3 cellular contexts compared by ENCODE assay signal in the genomic region with DNA sequence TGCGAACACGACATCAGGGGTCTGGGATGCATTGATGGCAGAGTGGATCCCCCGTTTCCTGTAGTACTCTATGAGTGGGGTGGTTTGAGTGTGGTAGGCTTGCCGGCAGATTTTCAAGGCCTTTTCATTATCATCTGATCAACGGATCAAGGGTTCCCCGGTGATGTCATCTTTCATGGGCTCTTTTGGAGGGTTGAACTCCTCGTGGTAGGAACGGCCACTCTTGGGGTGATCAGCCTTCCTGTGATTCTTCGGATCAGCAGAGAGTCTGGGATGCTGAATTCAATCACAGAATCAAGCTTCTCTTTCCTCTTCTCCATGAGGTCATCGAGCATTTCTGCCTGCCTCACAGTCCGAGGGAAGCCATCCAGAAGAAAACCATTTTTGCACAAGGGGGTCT.
TF ChIP-seq lines count a peak whose summit lies in the region.
"Not testable (repeated sequence)": the region's sequence is repeated elsewhere in the genome, so short reads cannot be mapped to it uniquely, and the experiment has no call there.

No MANE protein-coding gene starts in this region.

TF ChIP-seq in HEK293, 187 proteins besides CTCF, POLR2A, EP300 and RAD21:
- TF ChIP-seq, protein P1, sequence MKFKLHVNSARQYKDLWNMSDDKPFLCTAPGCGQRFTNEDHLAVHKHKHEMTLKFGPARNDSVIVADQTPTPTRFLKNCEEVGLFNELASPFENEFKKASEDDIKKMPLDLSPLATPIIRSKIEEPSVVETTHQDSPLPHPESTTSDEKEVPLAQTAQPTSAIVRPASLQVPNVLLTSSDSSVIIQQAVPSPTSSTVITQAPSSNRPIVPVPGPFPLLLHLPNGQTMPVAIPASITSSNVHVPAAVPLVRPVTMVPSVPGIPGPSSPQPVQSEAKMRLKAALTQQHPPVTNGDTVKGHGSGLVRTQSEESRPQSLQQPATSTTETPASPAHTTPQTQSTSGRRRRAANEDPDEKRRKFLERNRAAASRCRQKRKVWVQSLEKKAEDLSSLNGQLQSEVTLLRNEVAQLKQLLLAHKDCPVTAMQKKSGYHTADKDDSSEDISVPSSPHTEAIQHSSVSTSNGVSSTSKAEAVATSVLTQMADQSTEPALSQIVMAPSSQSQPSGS (tag by site-specific recombination; IDR thresholded peaks at IDR 0.05; ENCODE audit: low read depth) = 0 out of 2 replicates have a peak, but pooled peaks have one; percentile 24

TF ChIP-seq in K562, 482 proteins besides CTCF, POLR2A, EP300 and RAD21:
- TF ChIP-seq, protein P2, sequence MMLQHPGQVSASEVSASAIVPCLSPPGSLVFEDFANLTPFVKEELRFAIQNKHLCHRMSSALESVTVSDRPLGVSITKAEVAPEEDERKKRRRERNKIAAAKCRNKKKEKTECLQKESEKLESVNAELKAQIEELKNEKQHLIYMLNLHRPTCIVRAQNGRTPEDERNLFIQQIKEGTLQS (IDR thresholded peaks at IDR 0.05) = peak; percentile 59
- TF ChIP-seq, protein P2 (CRISPR knock-in tag; conservative IDR thresholded peaks at IDR 0.05) = not testable (repeated sequence)
- peak; percentile 29; the same call in 1 of the 2 replicates for TF ChIP-seq ATF7 (IDR thresholded peaks at IDR 0.05)

TF ChIP-seq in HepG2, 621 proteins besides CTCF, POLR2A, EP300 and RAD21:
- TF ChIP-seq ATF7 (IDR thresholded peaks at IDR 0.05) = peak; percentile 84
- TF ChIP-seq ATF7 (CRISPR knock-in tag; IDR thresholded peaks at IDR 0.05) = not testable (repeated sequence)
